Comparison of ENCODE assay signal across 28 cellular contexts in genomic region chr6:43793154-43793874, GRCh38.
"Had no signal": no experiment of that assay in that cellular context is flagged by ENCODE, and none has a peak within 500 bp of the region (broad histone marks: within the 10 kb centered on the region; RNA-seq: fewer than 3 reads in every experiment).

No MANE protein-coding gene starts in this region.

- DNase-seq: activated CD4-positive, alpha-beta T cell treated with anti-CD3 and anti-CD28 coated beads for 48 hours; activated CD4-positive, alpha-beta T cell treated with anti-CD3 and anti-CD28 coated beads, Interleukin-2, amount 50 U/mL, for 48 hours; activated CD8-positive, alpha-beta memory T cell treated with anti-CD3 and anti-CD28 coated beads for 24 hours; activated effector memory CD4-positive, alpha-beta T cell treated with Interleukin-2 at 50 U/mL for 16 hours; activated naive CD4-positive, alpha-beta T cell treated with Interleukin-2 at 50 U/mL for 16 hours; anterior cingulate cortex; cerebellar nuclear complex; colonic mucosa; effector CD8-positive, alpha-beta T cell; glutamatergic neuron; hypothalamus; left lung; mammary epithelial cell; naive B cell; nephron progenitor cell; ovary; stimulated activated CD4-positive, alpha-beta T cell treated with anti-CD3 and anti-CD28 coated beads, Interleukin-2, amount 100 ng/mL, for 48 hours; stimulated activated naive CD4-positive, alpha-beta T cell treated with Interleukin-2 at 50 U/mL for 16 hours; T-helper 9 cell; upper lobe of left lung; WERI-Rb-1 had no signal

- H3K4me3 Mint-ChIP-seq: activated naive CD8-positive, alpha-beta T cell; mesothelial cell of epicardium; naive B cell; nephron progenitor cell; T-helper 1 cell treated with Interleukin-12 subunit alpha and Interleukin-12 subunit beta and Interleukin-4 antibody, amounts not matched to agents 30 μg/mL and 1 μg/mL, for 36 hours had no signal

- H3K27ac Mint-ChIP-seq: activated naive CD8-positive, alpha-beta T cell; mesothelial cell of epicardium; naive B cell; nephron progenitor cell; progenitor cell of endocrine pancreas; T-helper 1 cell treated with Interleukin-12 subunit alpha and Interleukin-12 subunit beta and Interleukin-4 antibody, amounts not matched to agents 30 μg/mL and 1 μg/mL, for 36 hours had no signal

- H3K4me3 ChIP-seq: colonic mucosa, left lung, ovary, thoracic aorta, upper lobe of left lung had no signal

- H3K4me1 ChIP-seq: colonic mucosa had no signal

- H3K9me3 ChIP-seq: colonic mucosa, left lung, ovary, thoracic aorta, upper lobe of left lung had no signal

- H3K9me3 Mint-ChIP-seq: mesothelial cell of epicardium; naive B cell; nephron progenitor cell; T-helper 1 cell treated with Interleukin-12 subunit alpha and Interleukin-12 subunit beta and Interleukin-4 antibody, amounts not matched to agents 30 μg/mL and 1 μg/mL, for 36 hours had no signal

- H3K36me3 ChIP-seq: colonic mucosa, left lung, ovary, thoracic aorta, upper lobe of left lung, WERI-Rb-1 had no signal

- H3K4me1 Mint-ChIP-seq: mesothelial cell of epicardium, naive B cell had no signal

- ATAC-seq: activated CD4-positive, CD25-positive, alpha-beta regulatory T cell treated with anti-CD3 and anti-CD28 coated beads, Interleukin-2, amount 50 U/mL, for 24 hours; left lung had no signal

- H3K27me3 ChIP-seq: colonic mucosa, left lung, ovary, upper lobe of left lung had no signal

- H3K27me3 Mint-ChIP-seq: activated naive CD8-positive, alpha-beta T cell; progenitor cell of endocrine pancreas had no signal

- H3K27ac ChIP-seq: colonic mucosa, epithelial cell of prostate, left lung, ovary, thoracic aorta, upper lobe of left lung, WERI-Rb-1 had no signal
